26 cellular contexts compared by ENCODE assay signal in genomic region chr6:9566096-9566495, GRCh38.
"Had no signal": no experiment of that assay in that cellular context is flagged by ENCODE, and none has a peak within 500 bp of the region (broad histone marks: within the 10 kb centered on the region; RNA-seq: fewer than 3 reads in every experiment).

No MANE protein-coding gene starts in this region.

- H3K4me1 ChIP-seq: esophagus squamous epithelium, gastrocnemius medialis, heart right ventricle, left lung, lower lobe of right lung had no signal

- H3K27ac ChIP-seq: coronary artery, dorsolateral prefrontal cortex, epithelial cell of prostate, esophagus squamous epithelium, gastrocnemius medialis, heart right ventricle, left lung, lower lobe of right lung had no signal

- H3K36me3 ChIP-seq: esophagus squamous epithelium, gastrocnemius medialis, heart right ventricle, left lung, lower lobe of right lung had no signal

- H3K9me3 ChIP-seq: esophagus squamous epithelium, gastrocnemius medialis, left lung, lower lobe of right lung had no signal

- H3K27me3 ChIP-seq: dorsolateral prefrontal cortex, esophagus squamous epithelium, gastrocnemius medialis, heart right ventricle, left lung had no signal

- FAIRE-seq: colon, endometrium, islet of Langerhans, keratinocyte had no signal

- DNase-seq: dermis blood vessel endothelial cell; dorsolateral prefrontal cortex; effector CD4-positive, alpha-beta T cell; effector memory CD4-positive, alpha-beta T cell; erythroblast; esophagus squamous epithelium; foreskin fibroblast; foreskin melanocyte; gastrocnemius medialis; glutamatergic neuron; head of caudate nucleus; heart right ventricle; hippocampal formation; left cardiac atrium; left lung; left ventricle myocardium superior; lower lobe of right lung; mesendoderm; midbrain; naive thymus-derived CD4-positive, alpha-beta T cell had no signal

- H3K4me3 ChIP-seq: coronary artery, dorsolateral prefrontal cortex, esophagus squamous epithelium, gastrocnemius medialis, heart right ventricle, left lung, lower lobe of right lung had no signal
